Comparison of ENCODE assay signal across 18 cellular contexts in genomic region chr11:134942633-134943032, GRCh38.
DNase-seq lines count a peak whose midpoint lies in the region; ATAC-seq and TF ChIP-seq lines count a peak whose summit lies in the region.
"Had no signal": no experiment of that assay in that cellular context is flagged by ENCODE, and none has a peak within 500 bp of the region (broad histone marks: within the 10 kb centered on the region; RNA-seq: fewer than 3 reads in every experiment).

No MANE protein-coding gene starts in this region.

- H3K27me3 ChIP-seq in IMR-90 (ENCODE audit: control insufficient read depth, insufficient read depth, low read length) (no peaks in the 10 kb centered on the region), left lung (peaks cover 0 to 3% of the 10 kb centered on the region in 2 donors)
- H3K27me3 ChIP-seq: Peyer's patch, SJCRH30 had no signal

- no peak overlapping the region for H2BK15ac ChIP-seq in IMR-90 (ENCODE audit: low read depth, low read length)

- H4K91ac ChIP-seq in IMR-90 (ENCODE audit: insufficient read depth, low read depth, low read length), result no peak overlapping the region

- 0 out of 2 replicates have a peak, but pooled peaks cover 3% of the 10 kb centered on the region for H3K9me1 ChIP-seq in IMR-90 (ENCODE audit: insufficient read depth, low read length)

- H4K5ac ChIP-seq in IMR-90 (ENCODE audit: low read depth, low read length), result no peak overlapping the region

- no peak overlapping the region for H2BK5ac ChIP-seq in IMR-90 (ENCODE audit: low read depth, low read length, poor library complexity, severe bottlenecking)

- BruUV-seq in IMR-90 (replicated peaks; lab: Mats Ljungman, UMichigan), result no TSS peak

- no peak overlapping the region for H3K27ac ChIP-seq in IMR-90 (ENCODE audit: insufficient read depth, low read length)
- H3K27ac ChIP-seq in left lung, result no peak overlapping the region
- H3K27ac ChIP-seq: C4-2B, HL-60, Peyer's patch, SJCRH30 had no signal

- TF ChIP-seq RAD21 in IMR-90 (IDR thresholded peaks at IDR 0.05; ENCODE audit: low read length), result no peak

- peak overlapping the region; percentile 58 for H2AFZ ChIP-seq in IMR-90 (replicated peaks; ENCODE audit: low read length, poor library complexity)

- in situ Hi-C loops in IMR-90 (cut with MboI; ENCODE audit: low sequenced_read_pairs), result no loop called here

- no peak overlapping the region for H3K14ac ChIP-seq in IMR-90 (replicated peaks; ENCODE audit: low read depth, low read length)

- intact Hi-C loops in IMR-90 (cut with micrococcal nuclease), result no loop called here
- intact Hi-C loops in left lung (cut with DNase I), result no loop called here
- intact Hi-C loops in head of caudate nucleus (cut with DNase I), result no loop called here

- H3K9ac ChIP-seq in IMR-90 (ENCODE audit: low read depth, low read length), result no peak overlapping the region

- no peak overlapping the region for H3K4me2 ChIP-seq in IMR-90 (ENCODE audit: low read depth, low read length)

- H3K4me1 ChIP-seq in IMR-90 (ENCODE audit: control insufficient read depth, insufficient read depth, low read length), result no peaks in the 10 kb centered on the region; the same call in 1 of the 2 replicates
- H3K4me1 ChIP-seq in left lung, result no peaks in the 10 kb centered on the region
- H3K4me1 ChIP-seq: Peyer's patch, SJCRH30 had no signal

- no peak overlapping the region for H3K23ac ChIP-seq in IMR-90 (ENCODE audit: low read depth, low read length)

- CTCF ChIA-PET in IMR-90 (lab: Yijun Ruan, JAX), result no interaction called here

- H2BK20ac ChIP-seq in IMR-90 (ENCODE audit: low read depth, low read length), result 0 out of 2 replicates have a peak overlapping the region, but pooled peaks have one; percentile 7

- no peak overlapping the region for H3K56ac ChIP-seq in IMR-90 (ENCODE audit: extremely low read depth, insufficient read depth, low read length)

- no peak overlapping the region for H2AK5ac ChIP-seq in IMR-90 (ENCODE audit: low read depth, low read length)

- no peak for TF ChIP-seq POLR2A in IMR-90 (IDR thresholded peaks at IDR 0.05; ENCODE audit: low read depth, low read length)

- H3K4ac ChIP-seq in IMR-90 (ENCODE audit: low read depth, low read length), result no peak overlapping the region

- no peaks in the 10 kb centered on the region for H3K79me1 ChIP-seq in IMR-90 (ENCODE audit: low read depth in 1 of 2, low read length in 2 of 2)

- H4K20me1 ChIP-seq in IMR-90 (ENCODE audit: insufficient read depth, low read length), result no peaks in the 10 kb centered on the region

- no peak overlapping the region for H2AK9ac ChIP-seq in IMR-90 (replicated peaks; ENCODE audit: low read depth, low read length, poor library complexity)

- no peaks in the 10 kb centered on the region for H3K36me3 ChIP-seq in IMR-90 (ENCODE audit: control insufficient read depth, insufficient read depth, low read length)
- no peaks in the 10 kb centered on the region for H3K36me3 ChIP-seq in left lung
- H3K36me3 ChIP-seq: Peyer's patch, SJCRH30 had no signal

- no peak overlapping the region for H4K8ac ChIP-seq in IMR-90 (ENCODE audit: low read depth in 2 of 2, low read length in 2 of 2)

- no peak for TF ChIP-seq CTCF in IMR-90 (conservative IDR thresholded peaks at IDR 0.05; ENCODE audit: low read depth, low read length)
- TF ChIP-seq CTCF in choroid plexus epithelial cell (conservative IDR thresholded peaks at IDR 0.05; ENCODE audit: low read depth, low read length), result no peak
- TF ChIP-seq CTCF in left lung (IDR thresholded peaks at IDR 0.05), result no peak

- DNase-seq in IMR-90, result no peak
- peak; percentile 84 for DNase-seq in choroid plexus epithelial cell (ENCODE audit: low read depth)
- no peak for DNase-seq in left lung
- DNase-seq in stromal cell of bone marrow (ENCODE audit: low read depth), result peak; percentile 37
- no peak for DNase-seq in head of caudate nucleus
- DNase-seq in NAMALWA (ENCODE audit: low spot score), result no peak
- DNase-seq in NCI-H1930 (lab: John Stamatoyannopoulos, UW), result no peak
- DNase-seq: KBM-7, NCI-H1092 treated with DMSO at 0.1 percent for 48 hours, NCI-H1436 treated with DMSO at 0.1 percent for 48 hours, NCI-H2029 treated with DMSO at 0.1 percent for 48 hours, NCI-H226, NCI-H524 treated with DMSO at 0.1 percent for 48 hours, Peyer's patch, SJCRH30 had no signal

- WGBS in IMR-90 (ENCODE audit: extremely low coverage in 2 of 2, insufficient read length in 1 of 2), 2 experiments, result no CpG with 5 or more reads among the region's 11 CpGs

- POLR2A ChIA-PET in IMR-90 (lab: Charles Lee; ENCODE audit: unreplicated experiment), result no interaction called here

- H3K4me3 ChIP-seq in IMR-90 (ENCODE audit: insufficient read depth, low read depth, low read length) (no peak overlapping the region), choroid plexus epithelial cell (ENCODE audit: low read depth, low read length) (no peak overlapping the region), left lung (no peak overlapping the region)
- H3K4me3 ChIP-seq: Peyer's patch, SJCRH30 had no signal

- peaks cover 2% of the 10 kb centered on the region; the same call in 1 of the 2 replicates for H3K9me3 ChIP-seq in IMR-90 (ENCODE audit: control insufficient read depth, insufficient read depth, low read length)
- no peaks in the 10 kb centered on the region for H3K9me3 ChIP-seq in left lung
- H3K9me3 ChIP-seq: Peyer's patch, SJCRH30 had no signal

- H2BK120ac ChIP-seq in IMR-90 (ENCODE audit: low read depth, low read length), result 0 out of 2 replicates have a peak overlapping the region, but pooled peaks have one; percentile 23

- ATAC-seq in IMR-90 (ENCODE audit: low read depth) (peak; percentile 34), left lung (peak; percentile 55)
- ATAC-seq: HepG2 had no signal

- H3K18ac ChIP-seq in IMR-90 (ENCODE audit: low read depth, low read length), result no peak overlapping the region

- dilution Hi-C loops in IMR-90 (cut with HindIII; ENCODE audit: low sequenced_read_pairs, unreplicated experiment), result no loop called here

TF ChIP-seq in IMR-90, 13 proteins besides CTCF, POLR2A, EP300 and RAD21:
- no peak for TF ChIP-seq FOS (IDR thresholded peaks at IDR 0.05; ENCODE audit: low read depth, low read length)
- TF ChIP-seq SMC3 (IDR thresholded peaks at IDR 0.05; ENCODE audit: low read depth, low read length), result no peak
- TF ChIP-seq CEBPB (IDR thresholded peaks at IDR 0.05; ENCODE audit: low read depth, low read length), result no peak

Comparison
In these comparisons a context has a peak if more than half of its experiments do, and no peak if none do; other contexts are left out.
1. DNase-seq: peak in choroid plexus epithelial cell (single experiment) and stromal cell of bone marrow (single experiment); none in IMR-90 (single experiment), left lung (0 of 2), head of caudate nucleus (0 of 42), NAMALWA (single experiment) and NCI-H1930 (0 of 2).